Comparison of ENCODE assay signal across 22 cellular contexts in genomic region chr4:187732524-187732923, GRCh38.
"Had no signal": no experiment of that assay in that cellular context is flagged by ENCODE, and none has a peak within 500 bp of the region (broad histone marks: within the 10 kb centered on the region; RNA-seq: fewer than 3 reads in every experiment).

No MANE protein-coding gene starts in this region.

- ATAC-seq: activated CD4-positive, CD25-positive, alpha-beta regulatory T cell treated with anti-CD3 and anti-CD28 coated beads, Interleukin-2, amount 50 U/mL, for 24 hours; activated CD8-positive, alpha-beta T cell treated with anti-CD3 and anti-CD28 coated beads, Interleukin-2, amount 10 ng/mL, durations not matched to agents 7 days and 5 days; activated naive CD8-positive, alpha-beta T cell treated with anti-CD3 and anti-CD28 coated beads, Interleukin-2, amount 50 U/mL, for 24 hours; left lung; natural killer cell; right cardiac atrium; T-cell had no signal

- H3K9me3 ChIP-seq: prostate gland had no signal

- DNase-seq: activated CD4-positive, alpha-beta T cell treated with anti-CD3 and anti-CD28 coated beads, Interleukin-2, amount 10 ng/mL, durations not matched to agents 24 days and 14 days; activated CD8-positive, alpha-beta T cell treated with anti-CD3 and anti-CD28 coated beads, Interleukin-2, amount 10 ng/mL, durations not matched to agents 7 days and 5 days; activated gamma-delta T cell; activated naive CD4-positive, alpha-beta T cell treated with anti-CD3 and anti-CD28 coated beads, Interleukin-2, amount 50 U/mL, for 16 hours; activated naive CD8-positive, alpha-beta T cell treated with anti-CD3 and anti-CD28 coated beads, Interleukin-2, amount 50 U/mL, for 24 hours; anterior cingulate cortex; dorsolateral prefrontal cortex; esophagus squamous epithelium; immature natural killer cell; kidney glomerular epithelial cell; left lung; midbrain; natural killer cell; ovary; right cardiac atrium; stimulated activated CD4-positive, alpha-beta T cell treated with anti-CD3 and anti-CD28 coated beads, Interleukin-4, amount 100 ng/mL, for 24 hours; stimulated activated naive CD4-positive, alpha-beta T cell treated with Interleukin-2 at 50 U/mL for 16 hours; T-cell had no signal

- H3K4me1 ChIP-seq: esophagus squamous epithelium, left lung, prostate gland had no signal

- H3K4me3 ChIP-seq: dorsolateral prefrontal cortex, esophagus squamous epithelium, left lung, lung, ovary, prostate gland had no signal

- H3K27ac ChIP-seq: dorsolateral prefrontal cortex, esophagus squamous epithelium, left lung, ovary, prostate gland, VCaP had no signal

- H3K36me3 ChIP-seq: esophagus squamous epithelium, left lung, ovary, prostate gland had no signal

- H3K27me3 ChIP-seq: esophagus squamous epithelium, left lung, ovary had no signal
